ENCODE assay signal across 8 cellular contexts in genomic region chr5:59506285-59506877, GRCh38.
DNase-seq lines count a peak whose midpoint lies in the region; TF ChIP-seq lines count a peak whose summit lies in the region.

No MANE protein-coding gene starts in this region.

- peak; percentile 6 for DNase-seq in NCI-H2196 (lab: John Stamatoyannopoulos, UW; ENCODE audit: unreplicated experiment)
- peak; percentile 77 for DNase-seq in choroid plexus epithelial cell (ENCODE audit: low read depth)
- DNase-seq in osteoblast (ENCODE audit: insufficient read length, low spot score, missing footprints) = no peak
- DNase-seq in effector CD4-positive, alpha-beta T cell = no peak
- no peak for DNase-seq in stimulated activated CD4-positive, alpha-beta T cell treated with anti-CD3 and anti-CD28 coated beads, Interleukin-4, amount 100 ng/mL, for 4 hours
- DNase-seq in stimulated activated CD4-positive, alpha-beta T cell treated with anti-CD3 and anti-CD28 coated beads, Interleukin-4, amount 100 ng/mL, for 1 hour = no peak
- DNase-seq in epidermal melanocyte (ENCODE audit: insufficient read length, low spot score) = no peak

- H3K4me2 ChIP-seq in osteoblast (ENCODE audit: insufficient read depth, low read length) = no peak overlapping the region

- H2AFZ ChIP-seq in osteoblast (ENCODE audit: low read length) = no peak overlapping the region

- no peaks in the 10 kb centered on the region for H3K36me3 ChIP-seq in osteoblast (ENCODE audit: insufficient read depth, low read length)

- TF ChIP-seq CTCF in GM12873 (IDR thresholded peaks at IDR 0.05; ENCODE audit: insufficient read depth, low read depth, low read length, missing control alignments) = peak; percentile 27
- TF ChIP-seq CTCF in choroid plexus epithelial cell (conservative IDR thresholded peaks at IDR 0.05; ENCODE audit: low read depth, low read length) = peak; percentile 46
- peak; percentile 50 for TF ChIP-seq CTCF in osteoblast (IDR thresholded peaks at IDR 0.05; ENCODE audit: extremely low read depth, low read depth, low read length)

- H3K9me3 ChIP-seq in osteoblast (ENCODE audit: low read depth, low read length) = no peaks in the 10 kb centered on the region

- no peaks in the 10 kb centered on the region for H3K79me2 ChIP-seq in osteoblast (ENCODE audit: insufficient read depth, low read length)

- no peaks in the 10 kb centered on the region for H4K20me1 ChIP-seq in osteoblast (ENCODE audit: insufficient read depth, low read length)

- H3K27ac ChIP-seq in osteoblast (ENCODE audit: low read depth, low read length) = no peak overlapping the region

- no peak overlapping the region for H3K4me3 ChIP-seq in choroid plexus epithelial cell (ENCODE audit: low read depth, low read length)
- H3K4me3 ChIP-seq in osteoblast (ENCODE audit: insufficient read depth, low read length) = no peak overlapping the region

- no peaks in the 10 kb centered on the region for H3K4me1 ChIP-seq in osteoblast (ENCODE audit: insufficient read depth, low read length)

- H3K27me3 ChIP-seq in osteoblast (ENCODE audit: insufficient read depth, low read length) = peaks cover 5% of the 10 kb centered on the region

Comparison
In these comparisons a context has a peak if more than half of its experiments do, and no peak if none do; other contexts are left out.
1. DNase-seq: peak in NCI-H2196 (single experiment) and choroid plexus epithelial cell (single experiment); none in osteoblast (single experiment), effector CD4-positive, alpha-beta T cell (single experiment), stimulated activated CD4-positive, alpha-beta T cell treated with anti-CD3 and anti-CD28 coated beads, Interleukin-4, amount 100 ng/mL, for 4 hours (0 of 2), stimulated activated CD4-positive, alpha-beta T cell treated with anti-CD3 and anti-CD28 coated beads, Interleukin-4, amount 100 ng/mL, for 1 hour (single experiment) and epidermal melanocyte (single experiment).
2. Peak in every context shown above with its lines, with median percentiles within 50 percentile points of each other: CTCF ChIP-seq.